ENCODE assay signal across 8 cellular contexts in the genomic region with DNA sequence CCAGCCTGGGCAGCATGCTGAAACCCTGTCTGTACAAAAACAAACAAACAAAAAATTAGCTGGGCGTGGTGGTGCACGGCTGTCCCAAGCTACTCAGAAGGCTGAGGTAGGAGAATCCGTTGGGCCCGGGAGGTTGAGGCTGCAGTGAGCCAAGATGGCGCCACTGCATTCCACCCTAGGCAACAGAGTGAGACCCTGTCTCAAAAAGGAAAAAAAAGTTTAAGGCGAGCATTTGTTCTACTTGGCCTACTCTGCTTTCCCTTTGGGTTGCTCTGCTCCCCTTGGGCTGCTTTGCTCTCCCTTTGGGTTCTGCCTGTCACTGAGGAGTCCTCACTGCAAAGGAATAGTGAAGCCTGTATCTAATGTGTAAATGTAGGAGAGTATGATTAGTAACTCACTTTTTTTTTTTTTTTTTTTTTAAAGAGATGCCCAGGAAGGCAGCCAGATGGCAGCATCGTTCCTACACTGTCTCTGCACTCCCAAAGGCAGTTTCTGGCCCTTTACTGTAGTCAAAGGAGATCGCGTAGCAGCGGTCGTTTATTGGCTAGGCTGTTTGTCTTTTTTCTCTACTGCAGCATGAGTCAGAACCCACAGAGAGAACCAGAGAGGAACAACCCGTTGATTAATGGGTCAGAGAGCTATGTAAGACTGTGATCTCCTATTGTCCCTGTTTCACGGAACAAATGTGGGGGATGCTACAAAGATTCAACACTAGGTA.
DNase-seq lines count a peak whose midpoint lies in the region; ATAC-seq and TF ChIP-seq lines count a peak whose summit lies in the region.

No MANE protein-coding gene starts in this region.

- intact Hi-C loops in posterior cingulate gyrus (cut with DNase I): loop anchor here (2.0 to 10.0 kb wide), 3 partner anchors 859 to 1589 kb away; partner anchors contain the start of gene UBE2E3

- H3K27ac ChIP-seq in cardiac muscle cell: no peak overlapping the region

- peaks cover 1% of the 10 kb centered on the region for H3K4me1 Mint-ChIP-seq in activated naive CD8-positive, alpha-beta T cell treated with anti-CD3 and anti-CD28 coated beads, Interleukin-2, amount 10 ng/mL, durations not matched to agents 7 days and 5 days

- no peak overlapping the region for H3K4me3 ChIP-seq in cardiac muscle cell

- H3K9me3 Mint-ChIP-seq in activated naive CD8-positive, alpha-beta T cell treated with anti-CD3 and anti-CD28 coated beads, Interleukin-2, amount 10 ng/mL, durations not matched to agents 7 days and 5 days: no peaks in the 10 kb centered on the region

- H3K36me3 ChIP-seq in cardiac muscle cell: no peaks in the 10 kb centered on the region

- TF ChIP-seq CTCF in cardiac muscle cell (IDR thresholded peaks at IDR 0.05; ENCODE audit: low read depth, low read length): peak; percentile 78

- H3K27me3 Mint-ChIP-seq in activated naive CD8-positive, alpha-beta T cell treated with anti-CD3 and anti-CD28 coated beads, Interleukin-2, amount 10 ng/mL, durations not matched to agents 7 days and 5 days: peaks cover 16% of the 10 kb centered on the region

- no peaks in the 10 kb centered on the region for H3K9me3 ChIP-seq in cardiac muscle cell (ENCODE audit: low read depth)

- POLR2A ChIA-PET in activated naive CD8-positive, alpha-beta T cell treated with anti-CD3 and anti-CD28 coated beads, Interleukin-2, amount 10 ng/mL, durations not matched to agents 7 days and 5 days (lab: Charles Lee): interaction anchor here (0.7 kb wide), 1 partner anchor 414 kb away, joined by 5 read pairs; no protein-coding TSS in a partner anchor

- H3K4me1 ChIP-seq in cardiac muscle cell (ENCODE audit: low read depth): no peaks in the 10 kb centered on the region

- no peaks in the 10 kb centered on the region for H3K27me3 ChIP-seq in cardiac muscle cell

- peak; percentile 75 for ATAC-seq in activated naive CD8-positive, alpha-beta T cell treated with anti-CD3 and anti-CD28 coated beads, Interleukin-2, amount 10 ng/mL, durations not matched to agents 7 days and 5 days (ENCODE audit: low read depth)
- ATAC-seq in GM21737 (IDR thresholded peaks at IDR 0.05; ENCODE audit: unreplicated experiment): no peak

- no peaks in the 10 kb centered on the region for H3K36me3 Mint-ChIP-seq in activated naive CD8-positive, alpha-beta T cell treated with anti-CD3 and anti-CD28 coated beads, Interleukin-2, amount 10 ng/mL, durations not matched to agents 7 days and 5 days

- no peak overlapping the region for H3K4me3 Mint-ChIP-seq in activated naive CD8-positive, alpha-beta T cell treated with anti-CD3 and anti-CD28 coated beads, Interleukin-2, amount 10 ng/mL, durations not matched to agents 7 days and 5 days

- H3K27ac Mint-ChIP-seq in activated naive CD8-positive, alpha-beta T cell treated with anti-CD3 and anti-CD28 coated beads, Interleukin-2, amount 10 ng/mL, durations not matched to agents 7 days and 5 days: no peak overlapping the region

- peak; percentile 79 for DNase-seq in GDM1 (lab: John Stamatoyannopoulos, UW)
- DNase-seq in HCEC 1CT: peak; percentile 93
- DNase-seq in MV-4-11 (lab: John Stamatoyannopoulos, UW): peak; percentile 61
- DNase-seq in SIG-M5 treated with dmso at 0.1 percent for 504 hours (lab: John Stamatoyannopoulos, UW; ENCODE audit: unreplicated experiment): peak; percentile 89
- DNase-seq in activated naive CD8-positive, alpha-beta T cell treated with anti-CD3 and anti-CD28 coated beads, Interleukin-2, amount 10 ng/mL, durations not matched to agents 7 days and 5 days: no peak
- peak; percentile 89 to 98 for DNase-seq in cardiac muscle cell (ENCODE audit: low read depth in 1 of 2, low spot score in 1 of 2)
- DNase-seq in posterior cingulate gyrus: peak; percentile 29 to 93 (median 58)
